35 cellular contexts compared by ENCODE assay signal in the genomic region with DNA sequence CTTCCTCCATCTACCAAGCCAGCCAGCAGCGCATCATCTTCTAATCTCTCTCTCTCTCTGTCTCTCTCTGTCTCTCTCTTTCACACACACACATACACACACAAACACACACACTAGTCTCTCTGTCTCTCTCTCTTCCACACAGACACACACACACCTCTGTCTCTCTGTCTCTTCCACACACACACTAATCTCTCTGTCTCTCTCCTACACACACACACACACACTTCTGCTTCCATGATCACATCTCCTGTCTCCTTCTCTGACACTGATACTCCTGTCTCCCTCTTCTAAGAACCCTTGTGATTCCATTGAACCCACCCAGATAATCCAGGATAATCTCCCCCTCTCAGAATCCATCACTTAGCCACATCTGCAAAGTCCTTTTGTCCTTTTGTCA.
DNase-seq lines count a peak whose midpoint lies in the region; ATAC-seq, FAIRE-seq and TF ChIP-seq lines count a peak whose summit lies in the region.
"Had no signal": no experiment of that assay in that cellular context is flagged by ENCODE, and none has a peak within 500 bp of the region (broad histone marks: within the 10 kb centered on the region; RNA-seq: fewer than 3 reads in every experiment).

No MANE protein-coding gene starts in this region.

- POLR2A ChIA-PET in MCF 10A (lab: Yijun Ruan, JAX), result interaction anchor here (1.5 kb wide), 1 partner anchor 96 kb away, joined by 3 read pairs; no protein-coding TSS in a partner anchor
- POLR2A ChIA-PET in K562 (lab: Yijun Ruan, JAX), result no interaction called here

- dilution Hi-C loops in mammary epithelial cell (cut with HindIII; ENCODE audit: low sequenced_read_pairs), result no loop called here

- FAIRE-seq in K562 (lab: Jason Lieb, UNC), result no peak
- FAIRE-seq: colon, kidney had no signal

- no peaks in the 10 kb centered on the region for H3K36me3 ChIP-seq in mammary epithelial cell (ENCODE audit: insufficient read depth, low read length)
- no peaks in the 10 kb centered on the region for H3K36me3 ChIP-seq in K562 (ENCODE audit: control insufficient read depth, insufficient read depth, low read length)
- H3K36me3 ChIP-seq in mesodermal cell (ENCODE audit: control insufficient read depth, insufficient read depth, low read length), result no peaks in the 10 kb centered on the region
- H3K36me3 ChIP-seq in esophagus squamous epithelium, result no peaks in the 10 kb centered on the region
- H3K36me3 ChIP-seq: heart right ventricle, upper lobe of left lung had no signal

- H3K4me3 ChIP-seq in mammary epithelial cell (replicated peaks in 1 of 3; ENCODE audit: insufficient read depth in 1 of 3, low read depth in 2 of 3, low read length in 3 of 3) (no peak overlapping the region), K562 (no peak overlapping the region), mesodermal cell (ENCODE audit: extremely low read depth, insufficient read depth, low read length, poor library complexity, severe bottlenecking) (no peak overlapping the region), esophagus squamous epithelium (no peak overlapping the region)
- H3K4me3 ChIP-seq: heart right ventricle, upper lobe of left lung had no signal

- DNase-seq in mammary epithelial cell, result no peak
- DNase-seq in MCF 10A (ENCODE audit: unreplicated experiment), result no peak
- no peak for DNase-seq in K562 (ENCODE audit: extremely low read depth in 1 of 4, low spot score in 3 of 4)
- DNase-seq in pons (ENCODE audit: low spot score), result no peak
- DNase-seq in esophagus squamous epithelium (lab: John Stamatoyannopoulos, UW), result no peak
- DNase-seq: activated CD4-positive, alpha-beta T cell treated with anti-CD3 and anti-CD28 coated beads for 36 hours; activated CD8-positive, alpha-beta memory T cell treated with anti-CD3 and anti-CD28 coated beads for 24 hours; activated T-cell treated with anti-CD3 and anti-CD28 coated beads for 4 hours; anterior cingulate cortex; CD4-positive, alpha-beta T cell; DMS79 treated with DMSO at 0.1 percent for 48 hours; effector CD8-positive, alpha-beta T cell; GDM1; heart right ventricle; KBM-7; kidney; left ventricle myocardium superior; midbrain; naive thymus-derived CD4-positive, alpha-beta T cell; NCI-H1105 treated with DMSO at 0.1 percent for 48 hours; NCI-H1930; NCI-H524; NK-92 treated with Interleukin-12 subunit alpha and Interleukin-12 subunit beta, amount 100 ng/mL, for 24 hours; nucleus accumbens; SIG-M5; stimulated activated naive B cell treated with anti-CD40 and anti-IgM and Interleukin-4, amounts not matched to agents 10 μg/mL and 1 μg/mL and 100 μg/mL, for 72 hours; T-helper 9 cell; upper lobe of left lung had no signal

- peaks cover 17% of the 10 kb centered on the region for H3K4me1 Mint-ChIP-seq in MCF 10A (ENCODE audit: insufficient read depth, unreplicated experiment)
- H3K4me1 Mint-ChIP-seq in stimulated activated memory B cell treated with anti-CD40 and anti-IgM and Interleukin-4, amounts not matched to agents 10 μg/mL and 1 μg/mL and 100 μg/mL, for 72 hours, result no peaks in the 10 kb centered on the region
- H3K4me1 Mint-ChIP-seq: activated CD4-positive, alpha-beta T cell treated with anti-CD3 and anti-CD28 coated beads for 36 hours; stimulated activated naive B cell treated with anti-CD40 and anti-IgM and Interleukin-4, amounts not matched to agents 10 μg/mL and 1 μg/mL and 100 μg/mL, for 72 hours had no signal

- H3K9ac ChIP-seq in mammary epithelial cell (ENCODE audit: insufficient read depth, low read length) (no peak overlapping the region), K562 (ENCODE audit: insufficient read depth in 1 of 2, low read depth in 2 of 2, low read length in 2 of 2) (no peak overlapping the region)

- TF ChIP-seq EP300 in K562 (IDR thresholded peaks at IDR 0.05; ENCODE audit: low read length), result no peak

- no peak for TF ChIP-seq CTCF in mammary epithelial cell (conservative IDR thresholded peaks at IDR 0.05 in 1 of 2, IDR thresholded peaks at IDR 0.05 in 1 of 2; ENCODE audit: extremely low read depth in 1 of 2, insufficient read depth in 1 of 2, low read depth in 1 of 2, low read length in 2 of 2)
- TF ChIP-seq CTCF in MCF 10A (IDR thresholded peaks at IDR 0.05; ENCODE audit: unreplicated experiment), result no peak
- TF ChIP-seq CTCF in K562 (IDR thresholded peaks at IDR 0.05 in 2 of 3, conservative IDR thresholded peaks at IDR 0.05 in 1 of 3; ENCODE audit: insufficient read depth in 2 of 3, low read depth in 1 of 3, low read length in 3 of 3), result no peak
- no peak for TF ChIP-seq CTCF in esophagus squamous epithelium (IDR thresholded peaks at IDR 0.05)

- H3K27ac Mint-ChIP-seq in MCF 10A (ENCODE audit: low read depth, unreplicated experiment), result no peak overlapping the region
- no peak overlapping the region for H3K27ac Mint-ChIP-seq in stimulated activated memory B cell treated with anti-CD40 and anti-IgM and Interleukin-4, amounts not matched to agents 10 μg/mL and 1 μg/mL and 100 μg/mL, for 72 hours
- H3K27ac Mint-ChIP-seq: activated CD4-positive, alpha-beta T cell treated with anti-CD3 and anti-CD28 coated beads for 36 hours; activated naive CD4-positive, alpha-beta T cell treated with anti-CD3 and anti-CD28 coated beads, Interleukin-2, amount 50 U/mL, for 72 hours; activated T-helper 2 cell treated with anti-CD3 and anti-CD28 coated beads, Interferon-gamma antibody, Interleukin-2, Interleukin-4, amounts not matched to agents 10 μg/mL and 5 μg/mL and 100 μg/mL, durations not matched to agents 14 hours and 24 hours and 36 hours; CD4-positive, alpha-beta T cell; naive thymus-derived CD4-positive, alpha-beta T cell; stimulated activated naive B cell treated with anti-CD40 and anti-IgM and Interleukin-4, amounts not matched to agents 10 μg/mL and 1 μg/mL and 100 μg/mL, for 72 hours had no signal

- H2AFZ ChIP-seq in mammary epithelial cell (ENCODE audit: low read depth, low read length) (peak overlapping the region; percentile 35), K562 (ENCODE audit: low read depth, low read length) (no peak overlapping the region)

- intact Hi-C loops in mammary epithelial cell (cut with micrococcal nuclease) (no loop called here), MCF 10A (cut with micrococcal nuclease) (no loop called here), K562 (cut with micrococcal nuclease) (no loop called here), esophagus squamous epithelium (cut with DNase I) (no loop called here)

- H3K27ac ChIP-seq in mammary epithelial cell (ENCODE audit: insufficient read depth, low read depth, low read length) (peak overlapping the region; percentile 61), K562 (ENCODE audit: extremely low read depth, low read depth, low read length) (no peak overlapping the region), mesodermal cell (ENCODE audit: low read depth, low read length, severe bottlenecking) (peak overlapping the region; percentile 67), esophagus squamous epithelium (no peak overlapping the region)
- H3K27ac ChIP-seq: upper lobe of left lung, VCaP had no signal

- ATAC-seq in K562, result no peak
- no peak for ATAC-seq in GM21576 (IDR thresholded peaks at IDR 0.05; ENCODE audit: unreplicated experiment)
- ATAC-seq in stimulated activated memory B cell treated with anti-CD40 and anti-IgM and Interleukin-4, amounts not matched to agents 10 μg/mL and 1 μg/mL and 100 μg/mL, for 72 hours, result no peak
- ATAC-seq: activated CD4-positive, alpha-beta T cell treated with anti-CD3 and anti-CD28 coated beads for 36 hours; activated naive CD4-positive, alpha-beta T cell treated with anti-CD3 and anti-CD28 coated beads, Interleukin-2, amount 50 U/mL, for 72 hours; left ventricle myocardium superior; naive thymus-derived CD4-positive, alpha-beta T cell; stimulated activated naive B cell treated with anti-CD40 and anti-IgM and Interleukin-4, amounts not matched to agents 10 μg/mL and 1 μg/mL and 100 μg/mL, for 72 hours had no signal

- no peak overlapping the region for H3K4me3 Mint-ChIP-seq in MCF 10A (ENCODE audit: unreplicated experiment)
- no peak overlapping the region for H3K4me3 Mint-ChIP-seq in stimulated activated memory B cell treated with anti-CD40 and anti-IgM and Interleukin-4, amounts not matched to agents 10 μg/mL and 1 μg/mL and 100 μg/mL, for 72 hours
- H3K4me3 Mint-ChIP-seq: activated CD4-positive, alpha-beta T cell treated with anti-CD3 and anti-CD28 coated beads for 36 hours; CD4-positive, alpha-beta T cell; naive thymus-derived CD4-positive, alpha-beta T cell; stimulated activated naive B cell treated with anti-CD40 and anti-IgM and Interleukin-4, amounts not matched to agents 10 μg/mL and 1 μg/mL and 100 μg/mL, for 72 hours had no signal

- H3K27me3 ChIP-seq in mammary epithelial cell (ENCODE audit: insufficient read depth, low read length) (no peaks in the 10 kb centered on the region), K562 (ENCODE audit: control insufficient read depth in 2 of 2, insufficient read depth in 2 of 2, low read length in 2 of 2) (peaks cover 5 to 22% of the 10 kb centered on the region in 2 experiments; a peak in 4 of 5 replicates), esophagus squamous epithelium (no peaks in the 10 kb centered on the region)
- H3K27me3 ChIP-seq: upper lobe of left lung had no signal

- BruUV-seq in mammary epithelial cell (replicated peaks; lab: Mats Ljungman, UMichigan) (no TSS peak), MCF 10A (replicated peaks; lab: Mats Ljungman, UMichigan) (no TSS peak), K562 (replicated peaks; lab: Mats Ljungman, UMichigan) (no TSS peak)

- no peaks in the 10 kb centered on the region for H3K9me3 Mint-ChIP-seq in MCF 10A (ENCODE audit: unreplicated experiment)
- peaks cover 19% of the 10 kb centered on the region for H3K9me3 Mint-ChIP-seq in stimulated activated memory B cell treated with anti-CD40 and anti-IgM and Interleukin-4, amounts not matched to agents 10 μg/mL and 1 μg/mL and 100 μg/mL, for 72 hours

- no peak for TF ChIP-seq RAD21 in K562 (CRISPR knock-in tag; conservative IDR thresholded peaks at IDR 0.05 in 1 of 2, IDR thresholded peaks at IDR 0.05 in 1 of 2)

- 88% methylated on average over 1 of the region's 1 CpG for WGBS in mammary epithelial cell (ENCODE audit: low coverage, missing lambda C conversion rate)
- no CpG with 5 or more reads among the region's 1 CpG for WGBS in K562 (ENCODE audit: insufficient coverage, low coverage, missing lambda C conversion rate)
- 100% methylated on average over 1 of the region's 1 CpG for WGBS in mesodermal cell (ENCODE audit: insufficient coverage in 2 of 2), 2 experiments
- 29 to 56% methylated on average over 1 of the region's 1 CpG for WGBS in esophagus squamous epithelium, 2 donors

- H3K79me2 ChIP-seq in mammary epithelial cell (ENCODE audit: insufficient read depth, low read length) (no peaks in the 10 kb centered on the region), K562 (ENCODE audit: control insufficient read depth, insufficient read depth, low read length) (no peaks in the 10 kb centered on the region)

- peaks cover 25% of the 10 kb centered on the region for H3K4me1 ChIP-seq in mammary epithelial cell (ENCODE audit: insufficient read depth, low read length)
- H3K4me1 ChIP-seq in K562 (replicated peaks in 1 of 2; ENCODE audit: control insufficient read depth in 2 of 2, insufficient read depth in 2 of 2, low read length in 2 of 2), result peaks cover 0 to 5% of the 10 kb centered on the region in 2 experiments; a peak in 1 of 5 replicates
- H3K4me1 ChIP-seq in mesodermal cell (ENCODE audit: control insufficient read depth, insufficient read depth, low read length, poor library complexity, severe bottlenecking), result peaks cover 25% of the 10 kb centered on the region
- H3K4me1 ChIP-seq in esophagus squamous epithelium, result peaks cover 2 to 23% (median 3%) of the 10 kb centered on the region in 3 donors
- H3K4me1 ChIP-seq: upper lobe of left lung had no signal

- H3K9me1 ChIP-seq in K562 (ENCODE audit: control insufficient read depth, insufficient read depth, low read length), result peaks cover 4% of the 10 kb centered on the region

- in situ Hi-C loops in mammary epithelial cell (cut with MboI; ENCODE audit: low sequenced_read_pairs in 2 of 2) (loop anchor here (10.0 to 25.0 kb wide), 2 partner anchors 376 to 726 kb away; no protein-coding TSS in a partner anchor), K562 (cut with MboI) (no loop called here)

- TF ChIP-seq POLR2A in K562 (conservative IDR thresholded peaks at IDR 0.05) (no peak), esophagus squamous epithelium (IDR thresholded peaks at IDR 0.05) (no peak)

- no peaks in the 10 kb centered on the region for H3K36me3 Mint-ChIP-seq in MCF 10A (ENCODE audit: insufficient read depth, unreplicated experiment)
- peaks cover 7% of the 10 kb centered on the region for H3K36me3 Mint-ChIP-seq in stimulated activated memory B cell treated with anti-CD40 and anti-IgM and Interleukin-4, amounts not matched to agents 10 μg/mL and 1 μg/mL and 100 μg/mL, for 72 hours

- H4K20me1 ChIP-seq in mammary epithelial cell (ENCODE audit: insufficient read depth, low read length) (no peaks in the 10 kb centered on the region), K562 (replicated peaks; ENCODE audit: control insufficient read depth, insufficient read depth, low read length) (no peaks in the 10 kb centered on the region)

- no peaks in the 10 kb centered on the region for H3K27me3 Mint-ChIP-seq in MCF 10A (ENCODE audit: insufficient read depth, unreplicated experiment)
- peaks cover 17% of the 10 kb centered on the region for H3K27me3 Mint-ChIP-seq in stimulated activated memory B cell treated with anti-CD40 and anti-IgM and Interleukin-4, amounts not matched to agents 10 μg/mL and 1 μg/mL and 100 μg/mL, for 72 hours
- H3K27me3 Mint-ChIP-seq: CD4-positive, alpha-beta T cell had no signal

- H3K4me2 ChIP-seq in mammary epithelial cell (ENCODE audit: insufficient read depth, low read depth, low read length) (no peak overlapping the region), K562 (ENCODE audit: insufficient read depth, low read length) (no peak overlapping the region)

- CTCF ChIA-PET in mammary epithelial cell (lab: Charles Lee; ENCODE audit: low non-redundant PET), result interaction anchor here (0.6 kb wide), 1 partner anchor 17 kb away, joined by 4 read pairs; no protein-coding TSS in a partner anchor
- CTCF ChIA-PET in MCF 10A (lab: Yijun Ruan, JAX), result interaction anchor here (0.6 to 2.0 kb wide), 6 partner anchors 11 to 369 kb away, joined by 3 to 7 read pairs (median 4); no protein-coding TSS in a partner anchor
- CTCF ChIA-PET in K562 (lab: Yijun Ruan, JAX; ENCODE audit: low intra/inter-chr PET ratio), result no interaction called here

- H3K9me3 ChIP-seq in mammary epithelial cell (replicated peaks; ENCODE audit: insufficient read depth, low read length), result peaks cover 7% of the 10 kb centered on the region
- H3K9me3 ChIP-seq in K562 (replicated peaks; ENCODE audit: control insufficient read depth, insufficient read depth, low read depth, low read length), result no peaks in the 10 kb centered on the region
- H3K9me3 ChIP-seq in mesodermal cell (ENCODE audit: control insufficient read depth, low read length), result peaks cover 21% of the 10 kb centered on the region
- H3K9me3 ChIP-seq in esophagus squamous epithelium, result peaks cover 0 to 3% (median 0%) of the 10 kb centered on the region in 3 donors
- H3K9me3 ChIP-seq: upper lobe of left lung had no signal

Comparison
In these comparisons a context has a peak if more than half of its experiments do, and no peak if none do; other contexts are left out.
1. H3K27ac ChIP-seq: peak in mammary epithelial cell (single experiment) and mesodermal cell (single experiment); none in K562 (single experiment) and esophagus squamous epithelium (0 of 4).